In genomic region chr12:94260717-94261116, GRCh38 we compare ENCODE assay signal across 18 cellular contexts.
DNase-seq lines count a peak whose midpoint lies in the region; ATAC-seq, FAIRE-seq and TF ChIP-seq lines count a peak whose summit lies in the region.
"Had no signal": no experiment of that assay in that cellular context is flagged by ENCODE, and none has a peak within 500 bp of the region (broad histone marks: within the 10 kb centered on the region; RNA-seq: fewer than 3 reads in every experiment).

No MANE protein-coding gene starts in this region.

- CTCF ChIA-PET in GM12878 (lab: Yijun Ruan, JAX), result interaction anchor here (1.1 to 2.7 kb wide), 3 partner anchors 16 to 55 kb away, joined by 3 to 11 read pairs (median 3); no protein-coding TSS in a partner anchor

- H3K36me3 ChIP-seq in GM12878 (ENCODE audit: control insufficient read depth in 2 of 2, insufficient read depth in 2 of 2, low read length in 1 of 2) (peaks cover 12 to 39% of the 10 kb centered on the region in 2 experiments), sigmoid colon (no peaks in the 10 kb centered on the region), HAP-1 (replicated peaks) (peaks cover 9% of the 10 kb centered on the region; the same call in 1 of the 2 replicates)
- H3K36me3 ChIP-seq: ascending aorta, tibial nerve had no signal

- H3K27ac ChIP-seq in GM12878 (ENCODE audit: control insufficient read depth, insufficient read depth), result no peak overlapping the region
- peak overlapping the region in 3 of 4 donors; percentile 82 to 85 (median 83) for H3K27ac ChIP-seq in sigmoid colon
- H3K27ac ChIP-seq: KMS-11 had no signal

- WGBS in GM12878 (ENCODE audit: insufficient coverage, insufficient replicate concordance, low lambda C conversion rate, missing lambda C conversion rate), result 97% methylated on average over 13 of the region's 13 CpGs
- WGBS in sigmoid colon, 2 donors, result 93 to 96% methylated on average over 13 of the region's 13 CpGs

- H3K4me1 ChIP-seq in GM12878 (ENCODE audit: control insufficient read depth, insufficient read depth, low read length), result peaks cover 49% of the 10 kb centered on the region
- peaks cover 0 to 28% (median 23%) of the 10 kb centered on the region in 4 donors for H3K4me1 ChIP-seq in sigmoid colon
- H3K4me1 ChIP-seq in HAP-1, result peaks cover 21% of the 10 kb centered on the region

- no peak overlapping the region for H3K9ac ChIP-seq in GM12878 (ENCODE audit: control insufficient read depth, insufficient read depth, low read length)
- H3K9ac ChIP-seq: KMS-11 had no signal

- no peak for TF ChIP-seq EP300 in GM12878 (IDR thresholded peaks at IDR 0.05; ENCODE audit: borderline replicate concordance in 1 of 2, control insufficient read depth in 1 of 2, low read depth in 2 of 2, low read length in 2 of 2)
- TF ChIP-seq EP300 in sigmoid colon (IDR thresholded peaks at IDR 0.05), result no peak

- ATAC-seq in GM12878, result no peak
- no peak for ATAC-seq in HG02885 (IDR thresholded peaks at IDR 0.05; ENCODE audit: poor library complexity, unreplicated experiment)
- ATAC-seq: stimulated activated effector memory CD8-positive, alpha-beta T cell treated with anti-CD3 and anti-CD28 coated beads, Interleukin-12 subunit alpha, Interleukin-12 subunit beta, amount 100 ng/mL, for 72 hours had no signal

- H3K79me2 ChIP-seq in GM12878 (ENCODE audit: control insufficient read depth, insufficient read depth, low read length), result no peaks in the 10 kb centered on the region

- BruUV-seq in GM12878 (replicated peaks; lab: Mats Ljungman, UMichigan), result no TSS peak

- RAD21 ChIA-PET in GM12878 (lab: Charles Lee; ENCODE audit: unreplicated experiment), result interaction anchor here (0.9 to 7.5 kb wide), 2 partner anchors 9 to 54 kb away, joined by 3 to 107 read pairs; no protein-coding TSS in a partner anchor

- in situ Hi-C loops in GM12878 (cut with MboI), result no loop called here
- in situ Hi-C loops in GM13976 (cut with MboI; ENCODE audit: low sequenced_read_pairs, unreplicated experiment), result no loop called here
- in situ Hi-C loops in HAP-1 (cut with MboI; ENCODE audit: low sequenced_read_pairs), result no loop called here

- H2AFZ ChIP-seq in GM12878 (ENCODE audit: control insufficient read depth, low read depth, low read length), result no peak overlapping the region

- SMC1A ChIA-PET in GM12878 (lab: Charles Lee; ENCODE audit: uncharacterized antibody, unreplicated experiment), result interaction anchor here (1.0 to 6.7 kb wide), 8 partner anchors 10 to 110 kb away, joined by 3 to 95 read pairs (median 6); no protein-coding TSS in a partner anchor

- H3K27me3 ChIP-seq in GM12878 (replicated peaks in 1 of 2; ENCODE audit: control insufficient read depth in 2 of 2, insufficient read depth in 2 of 2, low read length in 1 of 2), result no peaks in the 10 kb centered on the region
- H3K27me3 ChIP-seq in sigmoid colon, result no peaks in the 10 kb centered on the region
- no peaks in the 10 kb centered on the region for H3K27me3 ChIP-seq in HAP-1 (ENCODE audit: low read depth)
- H3K27me3 ChIP-seq: ascending aorta, tibial nerve had no signal

- intact Hi-C loops in GM12878 (cut with micrococcal nuclease; ENCODE audit: unreplicated experiment) (no loop called here), sigmoid colon (cut with DNase I) (loop anchor here (5.0 kb wide), 1 partner anchor 113 kb away; the partner anchor contains the start of gene PLXNC1)

- H4K20me1 ChIP-seq in GM12878 (ENCODE audit: control insufficient read depth, insufficient read depth), result no peaks in the 10 kb centered on the region

- POLR2A ChIA-PET in GM12878 (lab: Charles Lee), result interaction anchor here (0.6 to 7.2 kb wide), 7 partner anchors 12 to 362 kb away, joined by 3 to 56 read pairs (median 3); no protein-coding TSS in a partner anchor

- TF ChIP-seq CTCF in GM12878 (IDR thresholded peaks at IDR 0.05 in 2 of 3, conservative IDR thresholded peaks at IDR 0.05 in 1 of 3; ENCODE audit: control insufficient read depth in 2 of 3, extremely low read depth in 1 of 3, insufficient read depth in 1 of 3, low read depth in 3 of 3, low read length in 3 of 3), result no peak
- no peak for TF ChIP-seq CTCF in sigmoid colon (IDR thresholded peaks at IDR 0.05)
- TF ChIP-seq CTCF in GM13976 (IDR thresholded peaks at IDR 0.05; ENCODE audit: borderline replicate concordance, control extremely low read depth, extremely low read depth, insufficient read depth, missing control alignments), result no peak

- no peaks in the 10 kb centered on the region; the same call in 2 of the 3 replicates for H3K9me3 ChIP-seq in GM12878 (replicated peaks; ENCODE audit: control insufficient read depth, insufficient read depth, low read length)
- no peaks in the 10 kb centered on the region for H3K9me3 ChIP-seq in sigmoid colon
- no peaks in the 10 kb centered on the region for H3K9me3 ChIP-seq in HAP-1
- H3K9me3 ChIP-seq: ascending aorta, tibial nerve had no signal

- no peak for TF ChIP-seq RAD21 in GM12878 (IDR thresholded peaks at IDR 0.05; ENCODE audit: insufficient read depth, low read depth, low read length)

- DNase-seq in GM12891 (ENCODE audit: insufficient read length, low spot score) (no peak), GM12878 (ENCODE audit: low read depth, low spot score) (no peak), iPS DF 4.7 (ENCODE audit: extremely low read depth, low spot score) (peak; percentile 28), sigmoid colon (no peak), GM13976 (ENCODE audit: low spot score) (no peak), HAP-1 (ENCODE audit: low spot score in 2 of 2) (no peak)
- DNase-seq in stimulated activated CD4-positive, alpha-beta T cell treated with anti-CD3 and anti-CD28 coated beads, Interleukin-1b, Interleukin-23, amount 100 ng/mL, for 48 hours, result no peak
- DNase-seq: activated CD4-positive, alpha-beta T cell treated with anti-CD3 and anti-CD28 coated beads, Interleukin-2, amount 50 U/mL, for 48 hours; activated naive CD4-positive, alpha-beta T cell treated with anti-CD3 and anti-CD28 coated beads for 36 hours; DND-41; NCI-H2029; NCI-H510A had no signal

- FAIRE-seq in GM12891 (lab: Jason Lieb, UNC) (peak; percentile 75), GM12878 (lab: Jason Lieb, UNC) (no peak)
- FAIRE-seq: colon had no signal

- TF ChIP-seq POLR2A in GM12891 (IDR thresholded peaks at IDR 0.05; ENCODE audit: low read depth, low read length) (no peak), GM12878 (IDR thresholded peaks at IDR 0.05; ENCODE audit: low read depth, low read length) (no peak), sigmoid colon (IDR thresholded peaks at IDR 0.05) (no peak)

- no peak overlapping the region for H3K4me2 ChIP-seq in GM12878 (ENCODE audit: control insufficient read depth, insufficient read depth)
- H3K4me2 ChIP-seq: KMS-11 had no signal

- H3K4me3 ChIP-seq in GM12878 (no peak overlapping the region), sigmoid colon (no peak overlapping the region), HAP-1 (no peak overlapping the region)
- H3K4me3 ChIP-seq: ascending aorta, tibial nerve had no signal

TF ChIP-seq in GM12891, 5 proteins besides CTCF, POLR2A, EP300 and RAD21:
- no peak for TF ChIP-seq PAX5 (IDR thresholded peaks at IDR 0.05; ENCODE audit: insufficient read depth, low read length, severe bottlenecking)
- TF ChIP-seq TAF1 (IDR thresholded peaks at IDR 0.05; ENCODE audit: low read depth, low read length), result no peak
- no peak for TF ChIP-seq POU2F2 (IDR thresholded peaks at IDR 0.05; ENCODE audit: low read depth, low read length)
- TF ChIP-seq SPI1 (IDR thresholded peaks at IDR 0.05; ENCODE audit: low read depth, low read length), result no peak
- no peak for TF ChIP-seq POLR2AphosphoS5 (IDR thresholded peaks at IDR 0.05; ENCODE audit: low read depth, low read length)

TF ChIP-seq in GM12878, 131 proteins besides CTCF, POLR2A, EP300 and RAD21:
- TF ChIP-seq TBL1XR1 (IDR thresholded peaks at IDR 0.05; ENCODE audit: low read depth, low read length) (no peak), PML (IDR thresholded peaks at IDR 0.05; ENCODE audit: low read length) (no peak), FOS (IDR thresholded peaks at IDR 0.05; ENCODE audit: borderline replicate concordance, extremely low read depth, insufficient read length) (no peak), MLLT1 (IDR thresholded peaks at IDR 0.05) (0 out of 2 replicates have a peak, but pooled peaks have one; percentile 32), IKZF2 (IDR thresholded peaks at IDR 0.05) (no peak)
